10 cellular contexts compared by ENCODE assay signal in genomic region chr2:136008205-136008865, GRCh38. TPM values are rescaled to one million over a fixed set of nuclear protein-coding genes. Genes with fewer than 3 reads are reported as not detected.
A peak's percentile ranks its signal among the peaks of the same experiment; 100 is the strongest.
DNase-seq lines count a peak whose midpoint lies in the region; ATAC-seq, FAIRE-seq and TF ChIP-seq lines count a peak whose summit lies in the region.
"Had no signal": no experiment of that assay in that cellular context is flagged by ENCODE, and none has a peak within 500 bp of the region (broad histone marks: within the 10 kb centered on the region; RNA-seq: fewer than 3 reads in every experiment).

No MANE protein-coding gene starts in this region.

- 71% methylated on average over 9 of the region's 9 CpGs for WGBS in GM12878 (ENCODE audit: insufficient coverage, insufficient replicate concordance, low lambda C conversion rate, missing lambda C conversion rate)

- H4K20me1 ChIP-seq in GM12878 (ENCODE audit: control insufficient read depth, insufficient read depth), result no peaks in the 10 kb centered on the region

- TF ChIP-seq RAD21 in GM12878 (IDR thresholded peaks at IDR 0.05; ENCODE audit: insufficient read depth, low read depth, low read length), result no peak

- H3K4me3 ChIP-seq in GM12878, result no peak overlapping the region

- no peak overlapping the region for H3K9ac ChIP-seq in GM12878 (ENCODE audit: control insufficient read depth, insufficient read depth, low read length)
- H3K9ac ChIP-seq: parathyroid adenoma had no signal

- H3K27me3 ChIP-seq in GM12878 (replicated peaks in 1 of 2; ENCODE audit: control insufficient read depth in 2 of 2, insufficient read depth in 2 of 2, low read length in 1 of 2), result no peaks in the 10 kb centered on the region

- FAIRE-seq in GM12878 (lab: Jason Lieb, UNC), result no peak
- FAIRE-seq: astrocyte had no signal

- TF ChIP-seq POLR2A in GM12878 (IDR thresholded peaks at IDR 0.05; ENCODE audit: low read depth, low read length), result no peak

- SMC1A ChIA-PET in GM12878 (lab: Charles Lee; ENCODE audit: uncharacterized antibody, unreplicated experiment), result interaction anchor here (0.7 to 11.3 kb wide), 16 partner anchors 10 to 89 kb away, joined by 3 to 152 read pairs (median 6); partner anchors contain the start of gene DARS1

- no peak overlapping the region for H2AFZ ChIP-seq in GM12878 (ENCODE audit: control insufficient read depth, low read depth, low read length)
- H2AFZ ChIP-seq: parathyroid adenoma had no signal

- intact Hi-C loops in GM12878 (cut with micrococcal nuclease; ENCODE audit: unreplicated experiment), result no loop called here

- H3K79me2 ChIP-seq in GM12878 (ENCODE audit: control insufficient read depth, insufficient read depth, low read length), result no peaks in the 10 kb centered on the region
- H3K79me2 ChIP-seq: parathyroid adenoma had no signal

- no TSS peak for BruUV-seq in GM12878 (replicated peaks; lab: Mats Ljungman, UMichigan)

- ATAC-seq in GM19463 (IDR thresholded peaks at IDR 0.05; ENCODE audit: unreplicated experiment) (peak; percentile 43), GM12878 (peak; percentile 69)

- CTCF ChIA-PET in GM12878 (lab: Yijun Ruan, JAX), result interaction anchor here (0.6 to 7.6 kb wide), 3 partner anchors 11 to 77 kb away, joined by 3 to 42 read pairs (median 4); no protein-coding TSS in a partner anchor

- POLR2A ChIA-PET in GM12878 (lab: Charles Lee), result interaction anchor here (0.9 to 3.9 kb wide), 7 partner anchors 9 to 48 kb away, joined by 3 to 26 read pairs (median 5); partner anchors contain the start of gene DARS1

- no peaks in the 10 kb centered on the region for H3K9me3 ChIP-seq in GM12878 (replicated peaks; ENCODE audit: control insufficient read depth, insufficient read depth, low read length)

- in situ Hi-C loops in GM12878 (cut with MboI), result no loop called here

- DNase-seq in T-helper 22 cell (ENCODE audit: low read depth) (peak; percentile 53), GM12878 (ENCODE audit: low read depth, low spot score) (no peak), NCI-H1694 treated with DMSO at 0.1 percent for 48 hours (lab: John Stamatoyannopoulos, UW) (no peak), HuH-7.5 (ENCODE audit: low spot score) (no peak), NCI-H2081 treated with DMSO at 0.1 percent for 48 hours (lab: John Stamatoyannopoulos, UW) (no peak), EL (no peak)
- peak; percentile 41 to 45 for DNase-seq in stimulated activated CD4-positive, alpha-beta T cell treated with anti-CD3 and anti-CD28 coated beads, Interleukin-15, amount 100 ng/mL, for 48 hours (ENCODE audit: low read depth in 2 of 2)

- peaks cover 9% of the 10 kb centered on the region for H3K4me1 ChIP-seq in GM12878 (ENCODE audit: control insufficient read depth, insufficient read depth, low read length)
- H3K4me1 ChIP-seq: parathyroid adenoma had no signal

- no peak overlapping the region for H3K4me2 ChIP-seq in GM12878 (ENCODE audit: control insufficient read depth, insufficient read depth)

- no peaks in the 10 kb centered on the region for H3K36me3 ChIP-seq in GM12878 (ENCODE audit: control insufficient read depth in 2 of 2, insufficient read depth in 2 of 2, low read length in 1 of 2)

- no peak overlapping the region for H3K27ac ChIP-seq in GM12878 (ENCODE audit: control insufficient read depth, insufficient read depth)
- H3K27ac ChIP-seq: parathyroid adenoma had no signal

- RAD21 ChIA-PET in GM12878 (lab: Charles Lee; ENCODE audit: unreplicated experiment), result interaction anchor here (0.7 to 2.4 kb wide), 7 partner anchors 11 to 319 kb away, joined by 3 to 11 read pairs (median 4); no protein-coding TSS in a partner anchor

- no peak for TF ChIP-seq CTCF in GM12878 (IDR thresholded peaks at IDR 0.05 in 2 of 3, conservative IDR thresholded peaks at IDR 0.05 in 1 of 3; ENCODE audit: control insufficient read depth in 2 of 3, extremely low read depth in 1 of 3, insufficient read depth in 1 of 3, low read depth in 3 of 3, low read length in 3 of 3)

- TF ChIP-seq EP300 in GM12878 (IDR thresholded peaks at IDR 0.05; ENCODE audit: borderline replicate concordance in 1 of 2, control insufficient read depth in 1 of 2, low read depth in 2 of 2, low read length in 2 of 2), result peak in 1 of 2 experiments; percentile 33; a peak in 1 of 4 replicates

TF ChIP-seq in GM12878, 131 proteins besides CTCF, POLR2A, EP300 and RAD21 (continues in another document):
- TF ChIP-seq, protein P1, sequence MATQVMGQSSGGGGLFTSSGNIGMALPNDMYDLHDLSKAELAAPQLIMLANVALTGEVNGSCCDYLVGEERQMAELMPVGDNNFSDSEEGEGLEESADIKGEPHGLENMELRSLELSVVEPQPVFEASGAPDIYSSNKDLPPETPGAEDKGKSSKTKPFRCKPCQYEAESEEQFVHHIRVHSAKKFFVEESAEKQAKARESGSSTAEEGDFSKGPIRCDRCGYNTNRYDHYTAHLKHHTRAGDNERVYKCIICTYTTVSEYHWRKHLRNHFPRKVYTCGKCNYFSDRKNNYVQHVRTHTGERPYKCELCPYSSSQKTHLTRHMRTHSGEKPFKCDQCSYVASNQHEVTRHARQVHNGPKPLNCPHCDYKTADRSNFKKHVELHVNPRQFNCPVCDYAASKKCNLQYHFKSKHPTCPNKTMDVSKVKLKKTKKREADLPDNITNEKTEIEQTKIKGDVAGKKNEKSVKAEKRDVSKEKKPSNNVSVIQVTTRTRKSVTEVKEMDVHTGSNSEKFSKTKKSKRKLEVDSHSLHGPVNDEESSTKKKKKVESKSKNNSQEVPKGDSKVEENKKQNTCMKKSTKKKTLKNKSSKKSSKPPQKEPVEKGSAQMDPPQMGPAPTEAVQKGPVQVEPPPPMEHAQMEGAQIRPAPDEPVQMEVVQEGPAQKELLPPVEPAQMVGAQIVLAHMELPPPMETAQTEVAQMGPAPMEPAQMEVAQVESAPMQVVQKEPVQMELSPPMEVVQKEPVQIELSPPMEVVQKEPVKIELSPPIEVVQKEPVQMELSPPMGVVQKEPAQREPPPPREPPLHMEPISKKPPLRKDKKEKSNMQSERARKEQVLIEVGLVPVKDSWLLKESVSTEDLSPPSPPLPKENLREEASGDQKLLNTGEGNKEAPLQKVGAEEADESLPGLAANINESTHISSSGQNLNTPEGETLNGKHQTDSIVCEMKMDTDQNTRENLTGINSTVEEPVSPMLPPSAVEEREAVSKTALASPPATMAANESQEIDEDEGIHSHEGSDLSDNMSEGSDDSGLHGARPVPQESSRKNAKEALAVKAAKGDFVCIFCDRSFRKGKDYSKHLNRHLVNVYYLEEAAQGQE (IDR thresholded peaks at IDR 0.05; ENCODE audit: low read depth, low read length), result no peak
- TF ChIP-seq MAX (IDR thresholded peaks at IDR 0.05; ENCODE audit: low read depth, low read length) (no peak), SPI1 (IDR thresholded peaks at IDR 0.05; ENCODE audit: borderline replicate concordance, insufficient read depth, low read depth, low read length) (peak; percentile 36; the same call in 1 of the 2 replicates), HDGF (IDR thresholded peaks at IDR 0.05) (peak; percentile 50; the same call in 1 of the 2 replicates), CREM (IDR thresholded peaks at IDR 0.05; ENCODE audit: low read depth) (no peak), CREB1 (IDR thresholded peaks at IDR 0.05; ENCODE audit: low read depth) (0 out of 2 replicates have a peak, but pooled peaks have one; percentile 11), MLLT1 (IDR thresholded peaks at IDR 0.05) (0 out of 2 replicates have a peak, but pooled peaks have one; percentile 24), ETV6 (conservative IDR thresholded peaks at IDR 0.05 in 1 of 2, IDR thresholded peaks at IDR 0.05 in 1 of 2; ENCODE audit: borderline replicate concordance in 1 of 2, low read depth in 1 of 2) (no peak; a peak in 1 of 4 replicates)
- TF ChIP-seq, protein P2, sequence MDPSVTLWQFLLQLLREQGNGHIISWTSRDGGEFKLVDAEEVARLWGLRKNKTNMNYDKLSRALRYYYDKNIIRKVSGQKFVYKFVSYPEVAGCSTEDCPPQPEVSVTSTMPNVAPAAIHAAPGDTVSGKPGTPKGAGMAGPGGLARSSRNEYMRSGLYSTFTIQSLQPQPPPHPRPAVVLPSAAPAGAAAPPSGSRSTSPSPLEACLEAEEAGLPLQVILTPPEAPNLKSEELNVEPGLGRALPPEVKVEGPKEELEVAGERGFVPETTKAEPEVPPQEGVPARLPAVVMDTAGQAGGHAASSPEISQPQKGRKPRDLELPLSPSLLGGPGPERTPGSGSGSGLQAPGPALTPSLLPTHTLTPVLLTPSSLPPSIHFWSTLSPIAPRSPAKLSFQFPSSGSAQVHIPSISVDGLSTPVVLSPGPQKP (IDR thresholded peaks at IDR 0.05; ENCODE audit: low read depth, low read length), result no peak

RNA-seq across cellular contexts. Expression of gene DARS1, which starts 22.9 kb away (rescaled TPM):
- total RNA-seq in GM12878 (2013; cell fraction: nucleolus; rRNA removed), result 304 and 337 TPM in 2 replicates
- total RNA-seq in GM12878 (2014; rRNA removed), result 91.0 and 119 TPM in 2 replicates
- 136 and 141 TPM in 2 replicates for total RNA-seq in GM12878 (2014; rRNA removed; fragmentation: Illumina TruSeq; extraction: Trizol)
- total RNA-seq in GM12878 (2021), result 102 and 105 TPM in 2 replicates
- 95.7 TPM for polyA plus RNA-seq in GM12878 (2011; ENCODE audit: low read depth)
- polyA plus RNA-seq in GM12878 (2011; rRNA removed), result 387 and 495 TPM in 2 replicates
- 119 and 126 TPM in 2 replicates for polyA plus RNA-seq in GM12878 (2011; cell fraction: cytosol; rRNA removed)
- polyA plus RNA-seq in GM12878 (2011; cell fraction: nucleus; rRNA removed), result 126 and 130 TPM in 2 replicates
- 95.1 and 139 TPM in 2 replicates for polyA plus RNA-seq in GM12878 (2012)
- polyA plus RNA-seq in GM12878 (2014; fragmentation: Illumina TruSeq; extraction: Trizol), result 155 and 196 TPM in 2 replicates
- 100 to 1,000 TPM; 102 to 134 TPM for polyA plus RNA-seq in GM12878 (2014; fragmentation: Nextera tagmentation; extraction: Ambion mirVana)
- polyA plus RNA-seq in GM12878 (2014; rRNA removed), result 79.7 and 93.1 TPM in 2 replicates
- 100 to 1,000 TPM; 171 to 187 TPM for polyA plus RNA-seq in GM12878 (2016; fragmentation: Nextera tagmentation; extraction: Ambion mirVana)
- polyA minus RNA-seq in GM12878 (2011; rRNA and poly(A)+ RNA removed), result 158 and 297 TPM in 2 replicates
- polyA minus RNA-seq in GM12878 (2011; cell fraction: cytosol; rRNA and poly(A)+ RNA removed), result 46.1 and 75.2 TPM in 2 replicates
- 43.8 and 61.5 TPM in 2 replicates for polyA minus RNA-seq in GM12878 (2011; cell fraction: nucleus; rRNA and poly(A)+ RNA removed)

Comparison
In these comparisons a context has a peak if more than half of its experiments do, and no peak if none do; other contexts are left out.
1. DNase-seq: peak in T-helper 22 cell (single experiment) and stimulated activated CD4-positive, alpha-beta T cell treated with anti-CD3 and anti-CD28 coated beads, Interleukin-15, amount 100 ng/mL, for 48 hours (2 of 2); none in GM12878 (single experiment), NCI-H1694 treated with DMSO at 0.1 percent for 48 hours (single experiment), HuH-7.5 (single experiment), NCI-H2081 treated with DMSO at 0.1 percent for 48 hours (single experiment) and EL (single experiment).